Comparison of ENCODE assay signal across 1 cellular context in the genomic region with DNA sequence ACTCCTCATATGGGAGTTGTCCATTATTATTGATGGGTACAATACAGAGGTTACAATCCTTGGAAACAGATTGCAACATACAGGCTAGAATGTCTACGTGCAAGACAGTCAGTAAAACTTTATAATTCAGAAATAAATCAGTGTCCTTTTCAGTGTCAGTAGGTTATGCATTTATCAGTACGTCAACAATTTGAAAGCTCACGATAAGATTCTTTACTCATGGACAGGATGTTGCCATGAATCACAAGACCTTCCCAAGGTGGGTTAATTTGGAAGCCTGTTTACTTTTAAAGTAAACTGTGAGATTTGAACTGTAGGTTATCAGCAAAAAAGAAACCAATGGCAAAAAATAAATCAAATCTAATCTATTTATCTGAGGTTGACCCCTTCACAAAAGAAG.
A peak's percentile ranks its signal among the peaks of the same experiment; 100 is the strongest.
TF ChIP-seq lines count a peak whose summit lies in the region.

No MANE protein-coding gene starts in this region.

TF ChIP-seq in HepG2, 621 proteins besides CTCF, POLR2A, EP300 and RAD21 (continued from another document):
- TF ChIP-seq, protein P1, sequence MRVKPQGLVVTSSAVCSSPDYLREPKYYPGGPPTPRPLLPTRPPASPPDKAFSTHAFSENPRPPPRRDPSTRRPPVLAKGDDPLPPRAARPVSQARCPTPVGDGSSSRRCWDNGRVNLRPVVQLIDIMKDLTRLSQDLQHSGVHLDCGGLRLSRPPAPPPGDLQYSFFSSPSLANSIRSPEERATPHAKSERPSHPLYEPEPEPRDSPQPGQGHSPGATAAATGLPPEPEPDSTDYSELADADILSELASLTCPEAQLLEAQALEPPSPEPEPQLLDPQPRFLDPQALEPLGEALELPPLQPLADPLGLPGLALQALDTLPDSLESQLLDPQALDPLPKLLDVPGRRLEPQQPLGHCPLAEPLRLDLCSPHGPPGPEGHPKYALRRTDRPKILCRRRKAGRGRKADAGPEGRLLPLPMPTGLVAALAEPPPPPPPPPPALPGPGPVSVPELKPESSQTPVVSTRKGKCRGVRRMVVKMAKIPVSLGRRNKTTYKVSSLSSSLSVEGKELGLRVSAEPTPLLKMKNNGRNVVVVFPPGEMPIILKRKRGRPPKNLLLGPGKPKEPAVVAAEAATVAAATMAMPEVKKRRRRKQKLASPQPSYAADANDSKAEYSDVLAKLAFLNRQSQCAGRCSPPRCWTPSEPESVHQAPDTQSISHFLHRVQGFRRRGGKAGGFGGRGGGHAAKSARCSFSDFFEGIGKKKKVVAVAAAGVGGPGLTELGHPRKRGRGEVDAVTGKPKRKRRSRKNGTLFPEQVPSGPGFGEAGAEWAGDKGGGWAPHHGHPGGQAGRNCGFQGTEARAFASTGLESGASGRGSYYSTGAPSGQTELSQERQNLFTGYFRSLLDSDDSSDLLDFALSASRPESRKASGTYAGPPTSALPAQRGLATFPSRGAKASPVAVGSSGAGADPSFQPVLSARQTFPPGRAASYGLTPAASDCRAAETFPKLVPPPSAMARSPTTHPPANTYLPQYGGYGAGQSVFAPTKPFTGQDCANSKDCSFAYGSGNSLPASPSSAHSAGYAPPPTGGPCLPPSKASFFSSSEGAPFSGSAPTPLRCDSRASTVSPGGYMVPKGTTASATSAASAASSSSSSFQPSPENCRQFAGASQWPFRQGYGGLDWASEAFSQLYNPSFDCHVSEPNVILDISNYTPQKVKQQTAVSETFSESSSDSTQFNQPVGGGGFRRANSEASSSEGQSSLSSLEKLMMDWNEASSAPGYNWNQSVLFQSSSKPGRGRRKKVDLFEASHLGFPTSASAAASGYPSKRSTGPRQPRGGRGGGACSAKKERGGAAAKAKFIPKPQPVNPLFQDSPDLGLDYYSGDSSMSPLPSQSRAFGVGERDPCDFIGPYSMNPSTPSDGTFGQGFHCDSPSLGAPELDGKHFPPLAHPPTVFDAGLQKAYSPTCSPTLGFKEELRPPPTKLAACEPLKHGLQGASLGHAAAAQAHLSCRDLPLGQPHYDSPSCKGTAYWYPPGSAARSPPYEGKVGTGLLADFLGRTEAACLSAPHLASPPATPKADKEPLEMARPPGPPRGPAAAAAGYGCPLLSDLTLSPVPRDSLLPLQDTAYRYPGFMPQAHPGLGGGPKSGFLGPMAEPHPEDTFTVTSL (CRISPR knock-in tag; IDR thresholded peaks at IDR 0.05; ENCODE audit: borderline replicate concordance) = peak; percentile 82; the same call in 1 of the 2 replicates
- no peak for TF ChIP-seq MBNL3 (CRISPR knock-in tag; conservative IDR thresholded peaks at IDR 0.05)
- TF ChIP-seq ERF (CRISPR knock-in tag; IDR thresholded peaks at IDR 0.05) = peak; percentile 46; the same call in 1 of the 2 replicates
- TF ChIP-seq ZNF441 (CRISPR knock-in tag; IDR thresholded peaks at IDR 0.05; ENCODE audit: borderline replicate concordance) = no peak
- TF ChIP-seq NR2F2 (IDR thresholded peaks at IDR 0.05; ENCODE audit: borderline replicate concordance, low read depth) = 0 out of 2 replicates have a peak, but pooled peaks have one; percentile 42
- TF ChIP-seq REL (CRISPR knock-in tag; conservative IDR thresholded peaks at IDR 0.05) = no peak
- 0 out of 2 replicates have a peak, but pooled peaks have one; percentile 48 for TF ChIP-seq MEF2D (CRISPR knock-in tag; IDR thresholded peaks at IDR 0.05)
- TF ChIP-seq SOX13 (IDR thresholded peaks at IDR 0.05) = no peak
- TF ChIP-seq SOX13 (CRISPR knock-in tag; conservative IDR thresholded peaks at IDR 0.05 in 1 of 2, IDR thresholded peaks at IDR 0.05 in 1 of 2) = peak in 1 of 2 experiments; percentile 16; a peak in 1 of 4 replicates
- TF ChIP-seq RXRB (CRISPR knock-in tag; IDR thresholded peaks at IDR 0.05; ENCODE audit: borderline replicate concordance) = peak; percentile 45; the same call in 1 of the 2 replicates
- TF ChIP-seq ELF3 (CRISPR knock-in tag; IDR thresholded peaks at IDR 0.05) = peak; percentile 64
- peak; percentile 77; the same call in 1 of the 2 replicates for TF ChIP-seq HMG20A (CRISPR knock-in tag; IDR thresholded peaks at IDR 0.05; ENCODE audit: borderline replicate concordance)
- TF ChIP-seq MIXL1 (CRISPR knock-in tag; IDR thresholded peaks at IDR 0.05) = peak; percentile 86
- TF ChIP-seq, protein P2, sequence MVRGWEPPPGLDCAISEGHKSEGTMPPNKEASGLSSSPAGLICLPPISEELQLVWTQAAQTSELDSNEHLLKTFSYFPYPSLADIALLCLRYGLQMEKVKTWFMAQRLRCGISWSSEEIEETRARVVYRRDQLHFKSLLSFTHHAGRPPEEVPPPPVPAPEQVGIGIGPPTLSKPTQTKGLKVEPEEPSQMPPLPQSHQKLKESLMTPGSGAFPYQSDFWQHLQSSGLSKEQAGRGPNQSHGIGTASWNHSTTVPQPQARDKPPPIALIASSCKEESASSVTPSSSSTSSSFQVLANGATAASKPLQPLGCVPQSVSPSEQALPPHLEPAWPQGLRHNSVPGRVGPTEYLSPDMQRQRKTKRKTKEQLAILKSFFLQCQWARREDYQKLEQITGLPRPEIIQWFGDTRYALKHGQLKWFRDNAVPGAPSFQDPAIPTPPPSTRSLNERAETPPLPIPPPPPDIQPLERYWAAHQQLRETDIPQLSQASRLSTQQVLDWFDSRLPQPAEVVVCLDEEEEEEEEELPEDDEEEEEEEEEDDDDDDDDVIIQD (CRISPR knock-in tag; IDR thresholded peaks at IDR 0.05; ENCODE audit: low read depth) = peak; percentile 90
- TF ChIP-seq ETV5 (CRISPR knock-in tag; IDR thresholded peaks at IDR 0.05; ENCODE audit: borderline replicate concordance) = peak; percentile 80; the same call in 1 of the 2 replicates
- peak; percentile 61; the same call in 1 of the 2 replicates for TF ChIP-seq ZNF652 (CRISPR knock-in tag; IDR thresholded peaks at IDR 0.05; ENCODE audit: borderline replicate concordance, low read depth)
- TF ChIP-seq ISL2 (CRISPR knock-in tag; IDR thresholded peaks at IDR 0.05) = peak; percentile 25; the same call in 1 of the 2 replicates
- TF ChIP-seq, protein P3, sequence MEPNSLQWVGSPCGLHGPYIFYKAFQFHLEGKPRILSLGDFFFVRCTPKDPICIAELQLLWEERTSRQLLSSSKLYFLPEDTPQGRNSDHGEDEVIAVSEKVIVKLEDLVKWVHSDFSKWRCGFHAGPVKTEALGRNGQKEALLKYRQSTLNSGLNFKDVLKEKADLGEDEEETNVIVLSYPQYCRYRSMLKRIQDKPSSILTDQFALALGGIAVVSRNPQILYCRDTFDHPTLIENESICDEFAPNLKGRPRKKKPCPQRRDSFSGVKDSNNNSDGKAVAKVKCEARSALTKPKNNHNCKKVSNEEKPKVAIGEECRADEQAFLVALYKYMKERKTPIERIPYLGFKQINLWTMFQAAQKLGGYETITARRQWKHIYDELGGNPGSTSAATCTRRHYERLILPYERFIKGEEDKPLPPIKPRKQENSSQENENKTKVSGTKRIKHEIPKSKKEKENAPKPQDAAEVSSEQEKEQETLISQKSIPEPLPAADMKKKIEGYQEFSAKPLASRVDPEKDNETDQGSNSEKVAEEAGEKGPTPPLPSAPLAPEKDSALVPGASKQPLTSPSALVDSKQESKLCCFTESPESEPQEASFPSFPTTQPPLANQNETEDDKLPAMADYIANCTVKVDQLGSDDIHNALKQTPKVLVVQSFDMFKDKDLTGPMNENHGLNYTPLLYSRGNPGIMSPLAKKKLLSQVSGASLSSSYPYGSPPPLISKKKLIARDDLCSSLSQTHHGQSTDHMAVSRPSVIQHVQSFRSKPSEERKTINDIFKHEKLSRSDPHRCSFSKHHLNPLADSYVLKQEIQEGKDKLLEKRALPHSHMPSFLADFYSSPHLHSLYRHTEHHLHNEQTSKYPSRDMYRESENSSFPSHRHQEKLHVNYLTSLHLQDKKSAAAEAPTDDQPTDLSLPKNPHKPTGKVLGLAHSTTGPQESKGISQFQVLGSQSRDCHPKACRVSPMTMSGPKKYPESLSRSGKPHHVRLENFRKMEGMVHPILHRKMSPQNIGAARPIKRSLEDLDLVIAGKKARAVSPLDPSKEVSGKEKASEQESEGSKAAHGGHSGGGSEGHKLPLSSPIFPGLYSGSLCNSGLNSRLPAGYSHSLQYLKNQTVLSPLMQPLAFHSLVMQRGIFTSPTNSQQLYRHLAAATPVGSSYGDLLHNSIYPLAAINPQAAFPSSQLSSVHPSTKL (CRISPR knock-in tag; IDR thresholded peaks at IDR 0.05) = peak; percentile 83
- TF ChIP-seq RARA (CRISPR knock-in tag; IDR thresholded peaks at IDR 0.05) = peak; percentile 51
- TF ChIP-seq SIX4 (CRISPR knock-in tag; IDR thresholded peaks at IDR 0.05) = no peak
- TF ChIP-seq GATAD2A (CRISPR knock-in tag; IDR thresholded peaks at IDR 0.05) = 0 out of 2 replicates have a peak, but pooled peaks have one; percentile 8
- TF ChIP-seq NFIC (IDR thresholded peaks at IDR 0.05; ENCODE audit: low read length) = peak; percentile 65; the same call in 1 of the 2 replicates
- 0 out of 2 replicates have a peak, but pooled peaks have one; percentile 12 for TF ChIP-seq BCL6 (CRISPR knock-in tag; IDR thresholded peaks at IDR 0.05)
- TF ChIP-seq TOPORS (CRISPR knock-in tag; IDR thresholded peaks at IDR 0.05) = no peak
- TF ChIP-seq ZNF766 (CRISPR knock-in tag; IDR thresholded peaks at IDR 0.05; ENCODE audit: borderline replicate concordance) = no peak
